In genomic region chr16:67770371-67770991, GRCh38 we compare ENCODE assay signal across 1 cellular context.
TF ChIP-seq lines count a peak whose summit lies in the region.

No MANE protein-coding gene starts in this region.

TF ChIP-seq in IMR-90, 13 proteins besides CTCF, POLR2A, EP300 and RAD21:
- no peak for TF ChIP-seq CEBPB (IDR thresholded peaks at IDR 0.05; ENCODE audit: low read depth, low read length)
- no peak for TF ChIP-seq BHLHE40 (IDR thresholded peaks at IDR 0.05; ENCODE audit: low read depth, low read length)
- TF ChIP-seq RCOR1 (IDR thresholded peaks at IDR 0.05; ENCODE audit: insufficient replicate concordance, low read length): no peak
- no peak for TF ChIP-seq USF2 (IDR thresholded peaks at IDR 0.05; ENCODE audit: low read depth, low read length)
- no peak for TF ChIP-seq SMC3 (IDR thresholded peaks at IDR 0.05; ENCODE audit: low read depth, low read length)
- no peak for TF ChIP-seq CHD1 (IDR thresholded peaks at IDR 0.05; ENCODE audit: low read depth, low read length)
- TF ChIP-seq MAFK (IDR thresholded peaks at IDR 0.05; ENCODE audit: low read depth, low read length): no peak
- no peak for TF ChIP-seq NFE2L2 (IDR thresholded peaks at IDR 0.05; ENCODE audit: low read depth, low read length)
- TF ChIP-seq MXI1 (IDR thresholded peaks at IDR 0.05; ENCODE audit: borderline replicate concordance, low read depth, low read length): no peak
- TF ChIP-seq ELK1 (IDR thresholded peaks at IDR 0.05; ENCODE audit: borderline replicate concordance, low read depth, low read length): no peak
- TF ChIP-seq MAZ (IDR thresholded peaks at IDR 0.05; ENCODE audit: borderline replicate concordance, low read depth, low read length): no peak
- TF ChIP-seq FOS (IDR thresholded peaks at IDR 0.05; ENCODE audit: low read depth, low read length): no peak
- no peak for TF ChIP-seq RFX5 (IDR thresholded peaks at IDR 0.05; ENCODE audit: low read depth, low read length)
